Comparison of ENCODE assay signal across 8 cellular contexts in the genomic region with DNA sequence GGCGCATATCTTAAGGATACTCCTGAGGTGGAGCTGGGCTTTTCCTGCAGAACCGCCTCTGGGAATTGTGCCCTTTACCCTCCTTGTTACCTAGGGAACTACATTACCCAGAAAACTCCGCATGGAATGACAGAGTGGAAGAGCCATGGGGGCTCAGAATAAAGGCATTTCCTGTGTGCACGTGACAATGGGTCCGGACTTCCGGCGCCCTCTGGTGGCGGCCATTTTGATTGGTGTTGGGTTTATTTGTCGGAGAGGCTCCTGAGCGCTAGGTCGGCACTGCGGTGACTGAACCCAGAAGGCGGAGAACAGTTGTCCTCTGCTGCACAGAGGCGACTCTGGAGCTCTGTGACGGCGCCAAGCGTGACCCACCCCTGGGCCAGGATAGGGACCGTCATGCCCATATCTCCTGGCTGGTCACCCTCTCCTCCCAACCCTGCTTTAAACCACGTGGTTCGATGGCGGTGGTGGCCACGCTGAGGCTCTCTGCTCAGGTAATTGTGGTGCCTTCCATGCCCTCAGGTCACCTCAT. TPM values are rescaled to one million over a fixed set of nuclear protein-coding genes. Genes with fewer than 3 reads are reported as not detected.
DNase-seq lines count a peak whose midpoint lies in the region; ATAC-seq and TF ChIP-seq lines count a peak whose summit lies in the region.

A gene (plus strand): TSS at position 229 of the 532 bp plus-strand sequence. CDS start 230 bp downstream, at position 459.

- peak in 2 of 3 donors; percentile 6 to 24 for DNase-seq in CD4-positive, CD25-positive, alpha-beta regulatory T cell
- DNase-seq in MV-4-11 (lab: John Stamatoyannopoulos, UW) (peak; percentile 23), natural killer cell (peak; percentile 28), upper lobe of right lung (peak; percentile 67), NCI-H1694 (lab: John Stamatoyannopoulos, UW) (no peak), NCI-H146 (lab: John Stamatoyannopoulos, UW) (no peak)
- peak in 3 of 4 experiments; percentile 2 to 26 (median 4) for DNase-seq in activated naive CD4-positive, alpha-beta T cell (lab: John Stamatoyannopoulos, UW)

- H3K9me3 Mint-ChIP-seq in CD4-positive, CD25-positive, alpha-beta regulatory T cell = peaks cover 0 to 7% (median 0%) of the 10 kb centered on the region in 7 donors
- no peaks in the 10 kb centered on the region for H3K9me3 Mint-ChIP-seq in natural killer cell

- 0 to 22% methylated on average over 4 to 7 of the region's 22 CpGs for WGBS in gastroesophageal sphincter (ENCODE audit: low coverage in 1 of 2), 2 donors

- peak within 1 kb of the TSS in 1 of 3 donors; percentile 84 for H3K27ac Mint-ChIP-seq in CD4-positive, CD25-positive, alpha-beta regulatory T cell
- peak within 1 kb of the TSS in 1 of 2 donors; percentile 54 for H3K27ac Mint-ChIP-seq in natural killer cell

- H3K27me3 ChIP-seq in CD4-positive, CD25-positive, alpha-beta regulatory T cell (ENCODE audit: control insufficient read depth, insufficient read depth, low read length) = no peaks in the 10 kb centered on the region
- H3K27me3 ChIP-seq in gastroesophageal sphincter (no peaks in the 10 kb centered on the region), upper lobe of right lung (no peaks in the 10 kb centered on the region)

- no peaks in the 10 kb centered on the region for H3K9me3 ChIP-seq in CD4-positive, CD25-positive, alpha-beta regulatory T cell (ENCODE audit: control insufficient read depth in 2 of 2, low read length in 2 of 2)
- H3K9me3 ChIP-seq in gastroesophageal sphincter (no peaks in the 10 kb centered on the region), upper lobe of right lung (no peaks in the 10 kb centered on the region)

- peak within 1 kb of the TSS in 1 of 4 donors; percentile 7 for H3K4me3 Mint-ChIP-seq in CD4-positive, CD25-positive, alpha-beta regulatory T cell
- H3K4me3 Mint-ChIP-seq in natural killer cell = no peak within 1 kb of the TSS

- peak in 3 of 4 experiments; percentile 39 to 52 (median 48) for TF ChIP-seq CTCF in gastroesophageal sphincter (IDR thresholded peaks at IDR 0.05)
- peak; percentile 33 for TF ChIP-seq CTCF in natural killer cell (IDR thresholded peaks at IDR 0.05)
- TF ChIP-seq CTCF in upper lobe of right lung (IDR thresholded peaks at IDR 0.05) = peak; percentile 37

- ATAC-seq in CD4-positive, CD25-positive, alpha-beta regulatory T cell (ENCODE audit: low read depth in 2 of 2) = no peak
- ATAC-seq in gastroesophageal sphincter (peak; percentile 85), natural killer cell (peak in 2 of 3 donors; percentile 62 to 64), upper lobe of right lung (peak; percentile 89)

- peaks cover 29% of the 10 kb centered on the region for H3K36me3 Mint-ChIP-seq in CD4-positive, CD25-positive, alpha-beta regulatory T cell
- no peaks in the 10 kb centered on the region for H3K36me3 Mint-ChIP-seq in natural killer cell

- intact Hi-C loops in natural killer cell (cut with micrococcal nuclease) = no loop called here
- intact Hi-C loops in upper lobe of right lung (cut with DNase I) = no loop called here

- H3K4me1 ChIP-seq in CD4-positive, CD25-positive, alpha-beta regulatory T cell (ENCODE audit: control insufficient read depth, insufficient read depth, low read length, poor library complexity, severe bottlenecking) = no peaks in the 10 kb centered on the region
- peaks cover 0 to 14% (median 0%) of the 10 kb centered on the region in 3 donors for H3K4me1 ChIP-seq in gastroesophageal sphincter
- H3K4me1 ChIP-seq in upper lobe of right lung = no peaks in the 10 kb centered on the region

- no peak for TF ChIP-seq EP300 in gastroesophageal sphincter (IDR thresholded peaks at IDR 0.05)

- no peak within 1 kb of the TSS for H3K27ac ChIP-seq in CD4-positive, CD25-positive, alpha-beta regulatory T cell (ENCODE audit: insufficient read depth, low read length, poor library complexity, severe bottlenecking)
- H3K27ac ChIP-seq in gastroesophageal sphincter (peak within 1 kb of the TSS in 3 of 4 donors; percentile 57 to 70 (median 64)), upper lobe of right lung (peak within 1 kb of the TSS; percentile 66)

- no peak within 1 kb of the TSS for H3K4me3 ChIP-seq in CD4-positive, CD25-positive, alpha-beta regulatory T cell (ENCODE audit: low read depth, low read length)
- H3K4me3 ChIP-seq in gastroesophageal sphincter = peak within 1 kb of the TSS; percentile 46 to 55
- peak within 1 kb of the TSS; percentile 53 for H3K4me3 ChIP-seq in upper lobe of right lung

- H3K4me1 Mint-ChIP-seq in CD4-positive, CD25-positive, alpha-beta regulatory T cell = peaks cover 8 to 37% (median 11%) of the 10 kb centered on the region in 4 donors
- H3K4me1 Mint-ChIP-seq in natural killer cell = peaks cover 22 to 25% of the 10 kb centered on the region in 2 donors

- no peaks in the 10 kb centered on the region for H3K27me3 Mint-ChIP-seq in CD4-positive, CD25-positive, alpha-beta regulatory T cell
- no peaks in the 10 kb centered on the region for H3K27me3 Mint-ChIP-seq in natural killer cell (ENCODE audit: low read depth in 2 of 2)

- H3K36me3 ChIP-seq in CD4-positive, CD25-positive, alpha-beta regulatory T cell (ENCODE audit: control insufficient read depth, insufficient read depth, low read length) = no peaks in the 10 kb centered on the region
- H3K36me3 ChIP-seq in gastroesophageal sphincter (peaks cover 0 to 6% of the 10 kb centered on the region in 2 donors), upper lobe of right lung (no peaks in the 10 kb centered on the region)

- TF ChIP-seq POLR2A in gastroesophageal sphincter (IDR thresholded peaks at IDR 0.05) = no peak

RNA-seq across cellular contexts. Expression of the gene that starts here (rescaled TPM):
- total RNA-seq in CD4-positive, CD25-positive, alpha-beta regulatory T cell = 23.6 TPM
- polyA plus RNA-seq in CD4-positive, CD25-positive, alpha-beta regulatory T cell = 1 to 10 TPM; 1.3 to 3.4 (median 2.1) TPM
- total RNA-seq in gastroesophageal sphincter (10 to 100 TPM in 2 of 4 donors, 1 to 10 TPM in 2; 7.6 to 14.5 (median 10.7) TPM), natural killer cell (10 to 100 TPM; 23.4 to 25.7 (median 23.9) TPM), upper lobe of right lung (12.2 TPM)

Comparison
In these comparisons a context has a peak if more than half of its experiments do, and no peak if none do; other contexts are left out.
1. ATAC-seq: peak in gastroesophageal sphincter (single experiment), natural killer cell (2 of 3) and upper lobe of right lung (single experiment); none in CD4-positive, CD25-positive, alpha-beta regulatory T cell (0 of 2).
2. DNase-seq: peak in CD4-positive, CD25-positive, alpha-beta regulatory T cell (2 of 3), MV-4-11 (single experiment), activated naive CD4-positive, alpha-beta T cell (3 of 4), natural killer cell (single experiment) and upper lobe of right lung (single experiment); none in NCI-H1694 (single experiment) and NCI-H146 (single experiment).
3. Peak in every context shown above with its lines, with median percentiles within 50 percentile points of each other: CTCF ChIP-seq.